30 cellular contexts compared by ENCODE assay signal in genomic region chr20:60543598-60543997, GRCh38.
A peak's percentile ranks its signal among the peaks of the same experiment; 100 is the strongest.
DNase-seq lines count a peak whose midpoint lies in the region; ATAC-seq, FAIRE-seq and TF ChIP-seq lines count a peak whose summit lies in the region.
"Had no signal": no experiment of that assay in that cellular context is flagged by ENCODE, and none has a peak within 500 bp of the region (broad histone marks: within the 10 kb centered on the region; RNA-seq: fewer than 3 reads in every experiment).

No MANE protein-coding gene starts in this region.

- no peaks in the 10 kb centered on the region for H4K20me1 ChIP-seq in HepG2 (ENCODE audit: insufficient read depth, low read length)
- H4K20me1 ChIP-seq in K562 (replicated peaks; ENCODE audit: control insufficient read depth, insufficient read depth, low read length) = no peaks in the 10 kb centered on the region
- H4K20me1 ChIP-seq: BLaER1; BLaER1 treated with 17β-estradiol and CSF1 and Interleukin-3, amounts not matched to agents 10 nM and 100 nM had no signal

- H3K9me1 ChIP-seq in K562 (ENCODE audit: control insufficient read depth, insufficient read depth, low read length) = no peaks in the 10 kb centered on the region

- no peak overlapping the region for H3K9ac ChIP-seq in HepG2 (ENCODE audit: insufficient read depth, low read depth, low read length)
- no peak overlapping the region for H3K9ac ChIP-seq in K562 (ENCODE audit: insufficient read depth in 1 of 2, low read depth in 2 of 2, low read length in 2 of 2)
- H3K9ac ChIP-seq: BLaER1; BLaER1 treated with 17β-estradiol and CSF1 and Interleukin-3, amounts not matched to agents 10 nM and 100 nM had no signal

- DNase-seq in HepG2 (ENCODE audit: low spot score) (no peak), right lobe of liver (no peak), K562 (ENCODE audit: extremely low read depth in 1 of 4, low spot score in 3 of 4) (no peak)
- DNase-seq: 8988T; ACHN; AML-193; BE2C; C1 segment of cervical spinal cord; Caco-2; Calu3; CD4-positive, alpha-beta memory T cell; CD4-positive, alpha-beta T cell; CD4-positive, CD25-positive, alpha-beta regulatory T cell; CD8-positive, alpha-beta memory T cell; CD8-positive, alpha-beta T cell; COR-L47; DMS 273 treated with DMSO at 0.1 percent for 48 hours; DMS153; DMS53; DMS79; DMS79 treated with DMSO at 0.1 percent for 48 hours; DND-41; EL had no signal

- TF ChIP-seq EP300 in HepG2 (IDR thresholded peaks at IDR 0.05; ENCODE audit: low read depth in 2 of 2, low read length in 2 of 2) = no peak
- no peak for TF ChIP-seq EP300 in HepG2 (CRISPR knock-in tag; IDR thresholded peaks at IDR 0.05; ENCODE audit: borderline replicate concordance)
- no peak for TF ChIP-seq EP300 in K562 (IDR thresholded peaks at IDR 0.05; ENCODE audit: low read length)

- no peak for TF ChIP-seq CTCF in HepG2 (CRISPR knock-in tag; IDR thresholded peaks at IDR 0.05)
- TF ChIP-seq CTCF in right lobe of liver (IDR thresholded peaks at IDR 0.05) = no peak
- TF ChIP-seq CTCF in K562 (IDR thresholded peaks at IDR 0.05 in 2 of 3, conservative IDR thresholded peaks at IDR 0.05 in 1 of 3; ENCODE audit: insufficient read depth in 2 of 3, low read depth in 1 of 3, low read length in 3 of 3) = no peak

- WGBS in HepG2 (ENCODE audit: low lambda C conversion rate) = 2% methylated on average over 3 of the region's 3 CpGs
- 27% methylated on average over 3 of the region's 3 CpGs for WGBS in right lobe of liver (ENCODE audit: insufficient coverage, low coverage, low lambda C conversion rate, missing lambda C conversion rate)
- WGBS in K562 (ENCODE audit: insufficient coverage, low coverage, missing lambda C conversion rate) = 0% methylated on average over 3 of the region's 3 CpGs

- POLR2A ChIA-PET in HepG2 (lab: Yijun Ruan, JAX) (no interaction called here), K562 (lab: Yijun Ruan, JAX) (no interaction called here)

- H3K36me3 ChIP-seq in HepG2 (replicated peaks in 1 of 2; ENCODE audit: control insufficient read depth in 1 of 2, insufficient read depth in 2 of 2, low read length in 2 of 2) (0 out of 5 replicates have a peak, but pooled peaks cover 0 to 1% of the 10 kb centered on the region in 2 experiments), right lobe of liver (no peaks in the 10 kb centered on the region), K562 (ENCODE audit: control insufficient read depth, insufficient read depth, low read length) (no peaks in the 10 kb centered on the region)
- H3K36me3 ChIP-seq: BE2C; BLaER1; BLaER1 treated with 17β-estradiol and CSF1 and Interleukin-3, amounts not matched to agents 10 nM and 100 nM had no signal

- TF ChIP-seq POLR2A in HepG2 (IDR thresholded peaks at IDR 0.05; ENCODE audit: insufficient read depth in 1 of 2, low read depth in 2 of 2, low read length in 2 of 2) (no peak), right lobe of liver (IDR thresholded peaks at IDR 0.05) (no peak), K562 (conservative IDR thresholded peaks at IDR 0.05) (no peak)

- no peaks in the 10 kb centered on the region for H3K79me2 ChIP-seq in HepG2 (ENCODE audit: insufficient read depth, low read length)
- no peaks in the 10 kb centered on the region for H3K79me2 ChIP-seq in K562 (ENCODE audit: control insufficient read depth, insufficient read depth, low read length)

- H2AFZ ChIP-seq in HepG2 (ENCODE audit: low read length) = no peak overlapping the region
- H2AFZ ChIP-seq in K562 (ENCODE audit: low read depth, low read length) = no peak overlapping the region

- H3K4me2 ChIP-seq in HepG2 (ENCODE audit: low read depth, low read length) (no peak overlapping the region), K562 (ENCODE audit: insufficient read depth, low read length) (no peak overlapping the region)
- H3K4me2 ChIP-seq: A549; BLaER1; BLaER1 treated with 17β-estradiol and CSF1 and Interleukin-3, amounts not matched to agents 10 nM and 100 nM had no signal

- H3K4me3 ChIP-seq in HepG2 (replicated peaks in 1 of 3; ENCODE audit: insufficient read depth in 1 of 3, low read depth in 2 of 3, low read length in 3 of 3) = no peak overlapping the region
- H3K4me3 ChIP-seq in right lobe of liver = no peak overlapping the region
- H3K4me3 ChIP-seq in K562 = no peak overlapping the region
- H3K4me3 ChIP-seq: A549; BLaER1; BLaER1 treated with 17β-estradiol and CSF1 and Interleukin-3, amounts not matched to agents 10 nM and 100 nM had no signal

- CTCF ChIA-PET in HepG2 (lab: Yijun Ruan, JAX; ENCODE audit: low intra/inter-chr PET ratio, low total read pairs) (no interaction called here), K562 (lab: Yijun Ruan, JAX; ENCODE audit: low intra/inter-chr PET ratio) (no interaction called here)

- H3K27me3 ChIP-seq in HepG2 (ENCODE audit: control insufficient read depth in 1 of 2, insufficient read depth in 2 of 2, low read length in 2 of 2) = no peaks in the 10 kb centered on the region
- H3K27me3 ChIP-seq in right lobe of liver = peaks cover 0 to 7% of the 10 kb centered on the region in 2 donors
- no peaks in the 10 kb centered on the region for H3K27me3 ChIP-seq in K562 (ENCODE audit: control insufficient read depth in 2 of 2, insufficient read depth in 2 of 2, low read length in 2 of 2)
- H3K27me3 ChIP-seq: BE2C; BLaER1; BLaER1 treated with 17β-estradiol and CSF1 and Interleukin-3, amounts not matched to agents 10 nM and 100 nM had no signal

- FAIRE-seq in HepG2 (lab: Jason Lieb, UNC) = no peak
- FAIRE-seq in K562 (lab: Jason Lieb, UNC) = no peak
- FAIRE-seq: A549, D721Med had no signal

- peaks cover 63% of the 10 kb centered on the region for H3K9me3 ChIP-seq in HepG2 (ENCODE audit: low read length)
- H3K9me3 ChIP-seq in right lobe of liver = no peaks in the 10 kb centered on the region
- H3K9me3 ChIP-seq in K562 (replicated peaks; ENCODE audit: control insufficient read depth, insufficient read depth, low read depth, low read length) = no peaks in the 10 kb centered on the region
- H3K9me3 ChIP-seq: A549, BE2C, Caco-2 had no signal

- in situ Hi-C loops in HepG2 (cut with HindIII; ENCODE audit: extremely low pct_ligation_motif_present, low pct_unique_long_range_greater_than_20kb) = no loop called here
- in situ Hi-C loops in K562 (cut with MboI) = no loop called here

- ATAC-seq in HepG2 (no peak), right lobe of liver (no peak), K562 (no peak), HG03571 (IDR thresholded peaks at IDR 0.05; ENCODE audit: unreplicated experiment) (no peak)
- ATAC-seq: A549; CD8-positive, alpha-beta T cell had no signal

- H3K4me1 ChIP-seq in HepG2 (ENCODE audit: insufficient read depth, low read length) (no peaks in the 10 kb centered on the region), right lobe of liver (no peaks in the 10 kb centered on the region), K562 (replicated peaks in 1 of 2; ENCODE audit: control insufficient read depth in 2 of 2, insufficient read depth in 2 of 2, low read length in 2 of 2) (no peaks in the 10 kb centered on the region)
- H3K4me1 ChIP-seq: A549; BE2C; BLaER1; BLaER1 treated with 17β-estradiol and CSF1 and Interleukin-3, amounts not matched to agents 10 nM and 100 nM; Caco-2 had no signal

- TF ChIP-seq RAD21 in HepG2 (CRISPR knock-in tag; IDR thresholded peaks at IDR 0.05) = no peak
- no peak for TF ChIP-seq RAD21 in K562 (CRISPR knock-in tag; conservative IDR thresholded peaks at IDR 0.05 in 1 of 2, IDR thresholded peaks at IDR 0.05 in 1 of 2)

- intact Hi-C loops in HepG2 (cut with micrococcal nuclease; ENCODE audit: unreplicated experiment) = no loop called here
- intact Hi-C loops in right lobe of liver (cut with DNase I) = no loop called here
- intact Hi-C loops in K562 (cut with micrococcal nuclease) = no loop called here

- no TSS peak for BruUV-seq in HepG2 (replicated peaks; lab: Mats Ljungman, UMichigan)
- no TSS peak for BruUV-seq in K562 (replicated peaks; lab: Mats Ljungman, UMichigan)

- H3K27ac ChIP-seq in HepG2 (ENCODE audit: extremely low read length, insufficient read depth, low read length) (no peak overlapping the region), right lobe of liver (no peak overlapping the region), K562 (ENCODE audit: extremely low read depth, low read depth, low read length) (no peak overlapping the region)
- H3K27ac ChIP-seq: 22Rv1; A549; BLaER1; BLaER1 treated with 17β-estradiol and CSF1 and Interleukin-3, amounts not matched to agents 10 nM and 100 nM; C4-2B had no signal

TF ChIP-seq in K562, 482 proteins besides CTCF, POLR2A, EP300 and RAD21:
- TF ChIP-seq PCBP2 (IDR thresholded peaks at IDR 0.05; ENCODE audit: low read depth, low read length, poor library complexity, severe bottlenecking) = peak; percentile 32
- TF ChIP-seq ZBTB33 (CRISPR knock-in tag; IDR thresholded peaks at IDR 0.05) = no peak
- no peak for TF ChIP-seq NFE2L1 (tag; IDR thresholded peaks at IDR 0.05; ENCODE audit: borderline replicate concordance, low read depth)
- TF ChIP-seq CC2D1A (IDR thresholded peaks at IDR 0.05) = no peak

Comparison
In these comparisons a context has a peak if more than half of its experiments do, and no peak if none do; other contexts are left out.
1. Of the 241 proteins assayed by ChIP-seq in both HepG2 and K562: peak only in HepG2: HNRNPK; only in K562: PCBP2; in both: none; in neither: 239.